Comparison of ENCODE assay signal across 13 cellular contexts in genomic region chr14:75315143-75315542, GRCh38. TPM values are rescaled to one million over a fixed set of nuclear protein-coding genes. Genes with fewer than 3 reads are reported as not detected.
DNase-seq lines count a peak whose midpoint lies in the region; ATAC-seq and TF ChIP-seq lines count a peak whose summit lies in the region.
"Had no signal": no experiment of that assay in that cellular context is flagged by ENCODE, and none has a peak within 500 bp of the region (broad histone marks: within the 10 kb centered on the region; RNA-seq: fewer than 3 reads in every experiment).

No MANE protein-coding gene starts in this region.

- no peaks in the 10 kb centered on the region for H3K36me3 ChIP-seq in mammary epithelial cell (ENCODE audit: insufficient read depth, low read length)
- H3K36me3 ChIP-seq: BLaER1 treated with 17β-estradiol and CSF1 and Interleukin-3, amounts not matched to agents 10 nM and 100 nM had no signal

- H3K9me3 ChIP-seq in mammary epithelial cell (replicated peaks; ENCODE audit: insufficient read depth, low read length) = no peaks in the 10 kb centered on the region
- H3K9me3 ChIP-seq: BLaER1 treated with 17β-estradiol and CSF1 and Interleukin-3, amounts not matched to agents 10 nM and 100 nM had no signal

- H3K27me3 ChIP-seq in mammary epithelial cell (ENCODE audit: insufficient read depth, low read length) = no peaks in the 10 kb centered on the region

- BruUV-seq in mammary epithelial cell (replicated peaks; lab: Mats Ljungman, UMichigan) = no TSS peak

- H3K27ac Mint-ChIP-seq in activated naive CD4-positive, alpha-beta T cell treated with anti-CD3 and anti-CD28 coated beads, Interleukin-2, amount 50 U/mL, for 72 hours = no peak overlapping the region
- H3K27ac Mint-ChIP-seq in activated T-helper 1 cell treated with anti-CD3 and anti-CD28 coated beads, Interleukin-12 subunit alpha, Interleukin-12 subunit beta, Interleukin-2, Interleukin-4 antibody, amounts not matched to agents 30 ng/mL and 10 ng/mL and 1 ng/mL, durations not matched to agents 14 hours and 24 hours and 36 hours = no peak overlapping the region
- H3K27ac Mint-ChIP-seq: WTC11 had no signal

- DNase-seq in AG20443 (ENCODE audit: low spot score) = peak; percentile 57
- peak; percentile 81 for DNase-seq in NCI-H2107 (lab: John Stamatoyannopoulos, UW)
- peak; percentile 5 for DNase-seq in mammary epithelial cell
- DNase-seq in medulla oblongata (ENCODE audit: extremely low spot score) = peak; percentile 75
- no peak for DNase-seq in activated naive CD4-positive, alpha-beta T cell treated with anti-CD3 and anti-CD28 coated beads, Interleukin-2, amount 50 U/mL, for 72 hours (ENCODE audit: low spot score in 2 of 2)
- DNase-seq in activated T-helper 1 cell treated with anti-CD3 and anti-CD28 coated beads, Interleukin-12 subunit alpha, Interleukin-12 subunit beta, Interleukin-2, Interleukin-4 antibody, amounts not matched to agents 30 ng/mL and 10 ng/mL and 1 ng/mL, durations not matched to agents 14 hours and 24 hours and 36 hours (ENCODE audit: low spot score) = no peak
- no peak for DNase-seq in iPS-NIHi11 (ENCODE audit: low spot score)
- DNase-seq: activated naive CD4-positive, alpha-beta T cell treated with anti-CD3 and anti-CD28 coated beads, Interleukin-2, amount 50 U/mL, for 16 hours; H7; naive thymus-derived CD4-positive, alpha-beta T cell had no signal

- H3K27ac ChIP-seq in mammary epithelial cell (ENCODE audit: insufficient read depth, low read depth, low read length) = no peak overlapping the region
- H3K27ac ChIP-seq: BLaER1 treated with 17β-estradiol and CSF1 and Interleukin-3, amounts not matched to agents 10 nM and 100 nM had no signal

- H3K4me1 ChIP-seq in mammary epithelial cell (ENCODE audit: insufficient read depth, low read length) = no peaks in the 10 kb centered on the region

- intact Hi-C loops in mammary epithelial cell (cut with micrococcal nuclease) = no loop called here
- intact Hi-C loops in activated T-helper 1 cell treated with anti-CD3 and anti-CD28 coated beads, Interleukin-12 subunit alpha, Interleukin-12 subunit beta, Interleukin-2, Interleukin-4 antibody, amounts not matched to agents 30 ng/mL and 10 ng/mL and 1 ng/mL, durations not matched to agents 14 hours and 24 hours and 36 hours (cut with micrococcal nuclease) = no loop called here

- no peak for TF ChIP-seq CTCF in mammary epithelial cell (conservative IDR thresholded peaks at IDR 0.05 in 1 of 2, IDR thresholded peaks at IDR 0.05 in 1 of 2; ENCODE audit: extremely low read depth in 1 of 2, insufficient read depth in 1 of 2, low read depth in 1 of 2, low read length in 2 of 2)

- no peaks in the 10 kb centered on the region for H4K20me1 ChIP-seq in mammary epithelial cell (ENCODE audit: insufficient read depth, low read length)
- H4K20me1 ChIP-seq: BLaER1 treated with 17β-estradiol and CSF1 and Interleukin-3, amounts not matched to agents 10 nM and 100 nM had no signal

- H3K4me2 ChIP-seq in mammary epithelial cell (ENCODE audit: insufficient read depth, low read depth, low read length) = peak overlapping the region; percentile 12

- in situ Hi-C loops in mammary epithelial cell (cut with MboI; ENCODE audit: low sequenced_read_pairs in 2 of 2) = loop anchor here (25.0 kb wide), 1 partner anchor 403 kb away; the partner anchor contains the start of gene RPS6KL1 (in 2 of the 2)

- H2AFZ ChIP-seq in mammary epithelial cell (ENCODE audit: low read depth, low read length) = peak overlapping the region; percentile 50

- CTCF ChIA-PET in mammary epithelial cell (lab: Charles Lee; ENCODE audit: low non-redundant PET) = no interaction called here

- no peak overlapping the region for H3K4me3 ChIP-seq in mammary epithelial cell (replicated peaks in 1 of 3; ENCODE audit: insufficient read depth in 1 of 3, low read depth in 2 of 3, low read length in 3 of 3)
- H3K4me3 ChIP-seq: BLaER1 treated with 17β-estradiol and CSF1 and Interleukin-3, amounts not matched to agents 10 nM and 100 nM had no signal

- WGBS in mammary epithelial cell (ENCODE audit: low coverage, missing lambda C conversion rate) = 0% methylated on average over 4 of the region's 4 CpGs

- no peak overlapping the region for H3K9ac ChIP-seq in mammary epithelial cell (ENCODE audit: insufficient read depth, low read length)
- H3K9ac ChIP-seq: BLaER1 treated with 17β-estradiol and CSF1 and Interleukin-3, amounts not matched to agents 10 nM and 100 nM had no signal

- no peak overlapping the region for H3K4me3 Mint-ChIP-seq in activated T-helper 1 cell treated with anti-CD3 and anti-CD28 coated beads, Interleukin-12 subunit alpha, Interleukin-12 subunit beta, Interleukin-2, Interleukin-4 antibody, amounts not matched to agents 30 ng/mL and 10 ng/mL and 1 ng/mL, durations not matched to agents 14 hours and 24 hours and 36 hours
- H3K4me3 Mint-ChIP-seq: naive thymus-derived CD4-positive, alpha-beta T cell; WTC11 had no signal

- ATAC-seq in activated naive CD4-positive, alpha-beta T cell treated with anti-CD3 and anti-CD28 coated beads, Interleukin-2, amount 50 U/mL, for 72 hours = no peak
- ATAC-seq in HG03378 (IDR thresholded peaks at IDR 0.05; ENCODE audit: unreplicated experiment) = no peak
- ATAC-seq: naive thymus-derived CD4-positive, alpha-beta T cell; WTC11 had no signal

- H3K36me3 Mint-ChIP-seq in activated naive CD4-positive, alpha-beta T cell treated with anti-CD3 and anti-CD28 coated beads, Interleukin-2, amount 50 U/mL, for 72 hours = no peaks in the 10 kb centered on the region
- no peaks in the 10 kb centered on the region for H3K36me3 Mint-ChIP-seq in activated T-helper 1 cell treated with anti-CD3 and anti-CD28 coated beads, Interleukin-12 subunit alpha, Interleukin-12 subunit beta, Interleukin-2, Interleukin-4 antibody, amounts not matched to agents 30 ng/mL and 10 ng/mL and 1 ng/mL, durations not matched to agents 14 hours and 24 hours and 36 hours (ENCODE audit: low read depth)
- H3K36me3 Mint-ChIP-seq: naive thymus-derived CD4-positive, alpha-beta T cell; WTC11 had no signal

- H3K27me3 Mint-ChIP-seq in activated T-helper 1 cell treated with anti-CD3 and anti-CD28 coated beads, Interleukin-12 subunit alpha, Interleukin-12 subunit beta, Interleukin-2, Interleukin-4 antibody, amounts not matched to agents 30 ng/mL and 10 ng/mL and 1 ng/mL, durations not matched to agents 14 hours and 24 hours and 36 hours (ENCODE audit: insufficient read depth) = peaks cover 13% of the 10 kb centered on the region

- no peaks in the 10 kb centered on the region for H3K4me1 Mint-ChIP-seq in activated T-helper 1 cell treated with anti-CD3 and anti-CD28 coated beads, Interleukin-12 subunit alpha, Interleukin-12 subunit beta, Interleukin-2, Interleukin-4 antibody, amounts not matched to agents 30 ng/mL and 10 ng/mL and 1 ng/mL, durations not matched to agents 14 hours and 24 hours and 36 hours (ENCODE audit: low read depth)

- dilution Hi-C loops in mammary epithelial cell (cut with HindIII; ENCODE audit: low sequenced_read_pairs) = no loop called here

- H3K9me3 Mint-ChIP-seq in activated naive CD4-positive, alpha-beta T cell treated with anti-CD3 and anti-CD28 coated beads, Interleukin-2, amount 50 U/mL, for 72 hours = no peaks in the 10 kb centered on the region
- H3K9me3 Mint-ChIP-seq in activated T-helper 1 cell treated with anti-CD3 and anti-CD28 coated beads, Interleukin-12 subunit alpha, Interleukin-12 subunit beta, Interleukin-2, Interleukin-4 antibody, amounts not matched to agents 30 ng/mL and 10 ng/mL and 1 ng/mL, durations not matched to agents 14 hours and 24 hours and 36 hours = no peaks in the 10 kb centered on the region
- H3K9me3 Mint-ChIP-seq: naive thymus-derived CD4-positive, alpha-beta T cell had no signal

- no peaks in the 10 kb centered on the region for H3K79me2 ChIP-seq in mammary epithelial cell (ENCODE audit: insufficient read depth, low read length)

RNA-seq across cellular contexts. Expression of gene FOS, which starts 36.5 kb away (rescaled TPM):
- total RNA-seq in mammary epithelial cell = 100 to 1,000 TPM in 1 of 2 donors, 10 to 100 TPM in 1; 78.5 to 204 TPM
- polyA plus RNA-seq in mammary epithelial cell = 89.9 TPM
- polyA minus RNA-seq in mammary epithelial cell = 233 TPM
- 10 to 100 TPM; 55.8 to 65.9 TPM for total RNA-seq in activated naive CD4-positive, alpha-beta T cell treated with anti-CD3 and anti-CD28 coated beads, Interleukin-2, amount 50 U/mL, for 72 hours
- total RNA-seq in activated T-helper 1 cell treated with anti-CD3 and anti-CD28 coated beads, Interleukin-12 subunit alpha, Interleukin-12 subunit beta, Interleukin-2, Interleukin-4 antibody, amounts not matched to agents 30 ng/mL and 10 ng/mL and 1 ng/mL, durations not matched to agents 14 hours and 24 hours and 36 hours = 40.9 and 41.9 TPM in 2 replicates

Comparison
In these comparisons a context has a peak if more than half of its experiments do, and no peak if none do; other contexts are left out.
1. DNase-seq: peak in AG20443 (single experiment), NCI-H2107 (single experiment), mammary epithelial cell (single experiment) and medulla oblongata (single experiment); none in activated naive CD4-positive, alpha-beta T cell treated with anti-CD3 and anti-CD28 coated beads, Interleukin-2, amount 50 U/mL, for 72 hours (0 of 2), activated T-helper 1 cell treated with anti-CD3 and anti-CD28 coated beads, Interleukin-12 subunit alpha, Interleukin-12 subunit beta, Interleukin-2, Interleukin-4 antibody, amounts not matched to agents 30 ng/mL and 10 ng/mL and 1 ng/mL, durations not matched to agents 14 hours and 24 hours and 36 hours (single experiment) and iPS-NIHi11 (single experiment).